In genomic region chr9:121837113-121838010, GRCh38 we compare ENCODE assay signal across 15 cellular contexts.
DNase-seq lines count a peak whose midpoint lies in the region; ATAC-seq and TF ChIP-seq lines count a peak whose summit lies in the region.
"Had no signal": no experiment of that assay in that cellular context is flagged by ENCODE, and none has a peak within 500 bp of the region (broad histone marks: within the 10 kb centered on the region; RNA-seq: fewer than 3 reads in every experiment).

No MANE protein-coding gene starts in this region.

- POLR2A ChIA-PET in activated CD4-positive, alpha-beta memory T cell treated with anti-CD3 and anti-CD28 coated beads for 36 hours (lab: Charles Lee): no interaction called here
- POLR2A ChIA-PET in activated CD4-positive, alpha-beta memory T cell treated with anti-CD3 and anti-CD28 coated beads, Interleukin-2, amount 10 ng/mL, durations not matched to agents 7 days and 5 days (lab: Charles Lee): no interaction called here
- POLR2A ChIA-PET in MCF 10A (lab: Yijun Ruan, JAX): no interaction called here

- H3K27ac ChIP-seq in coronary artery (no peak overlapping the region), upper lobe of left lung (no peak overlapping the region), GM23338 (ENCODE audit: low read depth) (no peak overlapping the region)
- H3K27ac ChIP-seq: gastroesophageal sphincter, suprapubic skin had no signal

- no peak for TF ChIP-seq EP300 in upper lobe of left lung (IDR thresholded peaks at IDR 0.05)

- peaks cover 6% of the 10 kb centered on the region for H3K27me3 Mint-ChIP-seq in activated CD4-positive, alpha-beta memory T cell treated with anti-CD3 and anti-CD28 coated beads for 36 hours
- peaks cover 2% of the 10 kb centered on the region for H3K27me3 Mint-ChIP-seq in activated CD4-positive, alpha-beta memory T cell treated with anti-CD3 and anti-CD28 coated beads, Interleukin-2, amount 10 ng/mL, durations not matched to agents 7 days and 5 days
- H3K27me3 Mint-ChIP-seq in activated CD4-positive, alpha-beta T cell treated with anti-CD3 and anti-CD28 coated beads, Interleukin-2, amount 10 ng/mL, durations not matched to agents 24 days and 14 days: no peaks in the 10 kb centered on the region
- H3K27me3 Mint-ChIP-seq in GM23338 (ENCODE audit: insufficient read depth, low read depth, poor library complexity) (peaks cover 3% of the 10 kb centered on the region), MCF 10A (ENCODE audit: insufficient read depth, unreplicated experiment) (no peaks in the 10 kb centered on the region)

- no peaks in the 10 kb centered on the region for H3K36me3 ChIP-seq in upper lobe of left lung
- H3K36me3 ChIP-seq in GM23338 (ENCODE audit: insufficient read depth): no peaks in the 10 kb centered on the region
- H3K36me3 ChIP-seq: suprapubic skin had no signal

- no TSS peak for BruUV-seq in MCF 10A (replicated peaks; lab: Mats Ljungman, UMichigan)

- no peaks in the 10 kb centered on the region for H3K36me3 Mint-ChIP-seq in activated CD4-positive, alpha-beta memory T cell treated with anti-CD3 and anti-CD28 coated beads for 36 hours
- H3K36me3 Mint-ChIP-seq in activated CD4-positive, alpha-beta memory T cell treated with anti-CD3 and anti-CD28 coated beads, Interleukin-2, amount 10 ng/mL, durations not matched to agents 7 days and 5 days (ENCODE audit: low read depth): no peaks in the 10 kb centered on the region
- H3K36me3 Mint-ChIP-seq in activated CD4-positive, alpha-beta T cell treated with anti-CD3 and anti-CD28 coated beads, Interleukin-2, amount 10 ng/mL, durations not matched to agents 24 days and 14 days (ENCODE audit: low read depth): no peaks in the 10 kb centered on the region
- H3K36me3 Mint-ChIP-seq in GM23338 (ENCODE audit: low read depth): no peaks in the 10 kb centered on the region
- no peaks in the 10 kb centered on the region for H3K36me3 Mint-ChIP-seq in MCF 10A (ENCODE audit: insufficient read depth, unreplicated experiment)
- H3K36me3 Mint-ChIP-seq: CD8-positive, alpha-beta T cell had no signal

- H3K27me3 ChIP-seq in upper lobe of left lung (no peaks in the 10 kb centered on the region), GM23338 (ENCODE audit: insufficient read depth) (no peaks in the 10 kb centered on the region)
- H3K27me3 ChIP-seq: gastroesophageal sphincter, suprapubic skin had no signal

- H3K4me1 Mint-ChIP-seq in activated CD4-positive, alpha-beta memory T cell treated with anti-CD3 and anti-CD28 coated beads for 36 hours (ENCODE audit: low read depth): peaks cover 11% of the 10 kb centered on the region
- H3K4me1 Mint-ChIP-seq in activated CD4-positive, alpha-beta memory T cell treated with anti-CD3 and anti-CD28 coated beads, Interleukin-2, amount 10 ng/mL, durations not matched to agents 7 days and 5 days: no peaks in the 10 kb centered on the region
- H3K4me1 Mint-ChIP-seq in activated CD4-positive, alpha-beta T cell treated with anti-CD3 and anti-CD28 coated beads, Interleukin-2, amount 10 ng/mL, durations not matched to agents 24 days and 14 days: no peaks in the 10 kb centered on the region
- H3K4me1 Mint-ChIP-seq in GM23338 (no peaks in the 10 kb centered on the region), MCF 10A (ENCODE audit: insufficient read depth, unreplicated experiment) (no peaks in the 10 kb centered on the region)

- CTCF ChIA-PET in activated CD4-positive, alpha-beta memory T cell treated with anti-CD3 and anti-CD28 coated beads for 36 hours (lab: Charles Lee): no interaction called here
- CTCF ChIA-PET in activated CD4-positive, alpha-beta memory T cell treated with anti-CD3 and anti-CD28 coated beads, Interleukin-2, amount 10 ng/mL, durations not matched to agents 7 days and 5 days (lab: Charles Lee): no interaction called here
- CTCF ChIA-PET in MCF 10A (lab: Yijun Ruan, JAX): interaction anchor here (0.5 to 0.7 kb wide), 2 partner anchors 8 to 94 kb away, joined by 3 to 4 read pairs; no protein-coding TSS in a partner anchor

- TF ChIP-seq CTCF in coronary artery (IDR thresholded peaks at IDR 0.05) (no peak), upper lobe of left lung (IDR thresholded peaks at IDR 0.05) (no peak), GM23338 (conservative IDR thresholded peaks at IDR 0.05; ENCODE audit: low read depth in 2 of 2) (no peak), MCF 10A (IDR thresholded peaks at IDR 0.05; ENCODE audit: unreplicated experiment) (no peak)

- H3K4me3 ChIP-seq in coronary artery (no peak overlapping the region), upper lobe of left lung (no peak overlapping the region), GM23338 (no peak overlapping the region)
- H3K4me3 ChIP-seq: gastroesophageal sphincter, smooth muscle cell, suprapubic skin had no signal

- H3K4me3 Mint-ChIP-seq in activated CD4-positive, alpha-beta memory T cell treated with anti-CD3 and anti-CD28 coated beads for 36 hours: no peak overlapping the region
- H3K4me3 Mint-ChIP-seq in activated CD4-positive, alpha-beta memory T cell treated with anti-CD3 and anti-CD28 coated beads, Interleukin-2, amount 10 ng/mL, durations not matched to agents 7 days and 5 days: no peak overlapping the region
- no peak overlapping the region for H3K4me3 Mint-ChIP-seq in activated CD4-positive, alpha-beta T cell treated with anti-CD3 and anti-CD28 coated beads, Interleukin-2, amount 10 ng/mL, durations not matched to agents 24 days and 14 days
- H3K4me3 Mint-ChIP-seq in GM23338: no peak overlapping the region
- H3K4me3 Mint-ChIP-seq in MCF 10A (ENCODE audit: unreplicated experiment): no peak overlapping the region
- H3K4me3 Mint-ChIP-seq: activated CD8-positive, alpha-beta T cell treated with anti-CD3 and anti-CD28 coated beads, Interleukin-2, amount 10 ng/mL, durations not matched to agents 7 days and 5 days; CD8-positive, alpha-beta T cell had no signal

- no peaks in the 10 kb centered on the region for H3F3A ChIP-seq in GM23338 (replicated peaks; ENCODE audit: low read depth)

- 78 to 81% methylated on average over 9 of the region's 9 CpGs for WGBS in upper lobe of left lung, 2 donors

- H3K4me1 ChIP-seq in upper lobe of left lung: no peaks in the 10 kb centered on the region
- H3K4me1 ChIP-seq in GM23338 (ENCODE audit: insufficient read depth): peaks cover 9% of the 10 kb centered on the region; the same call in 1 of the 2 replicates
- H3K4me1 ChIP-seq: suprapubic skin had no signal

- no peaks in the 10 kb centered on the region for H3K9me3 Mint-ChIP-seq in activated CD4-positive, alpha-beta memory T cell treated with anti-CD3 and anti-CD28 coated beads for 36 hours
- no peaks in the 10 kb centered on the region for H3K9me3 Mint-ChIP-seq in activated CD4-positive, alpha-beta memory T cell treated with anti-CD3 and anti-CD28 coated beads, Interleukin-2, amount 10 ng/mL, durations not matched to agents 7 days and 5 days
- H3K9me3 Mint-ChIP-seq in activated CD4-positive, alpha-beta T cell treated with anti-CD3 and anti-CD28 coated beads, Interleukin-2, amount 10 ng/mL, durations not matched to agents 24 days and 14 days: no peaks in the 10 kb centered on the region
- no peaks in the 10 kb centered on the region for H3K9me3 Mint-ChIP-seq in GM23338
- no peaks in the 10 kb centered on the region for H3K9me3 Mint-ChIP-seq in MCF 10A (ENCODE audit: unreplicated experiment)
- H3K9me3 Mint-ChIP-seq: CD8-positive, alpha-beta T cell had no signal

- no peak for TF ChIP-seq POLR2A in upper lobe of left lung (IDR thresholded peaks at IDR 0.05)

- H2AFZ ChIP-seq in GM23338: no peak overlapping the region

- H3K4me2 ChIP-seq in GM23338: no peak overlapping the region
- H3K4me2 ChIP-seq: smooth muscle cell had no signal

- intact Hi-C loops in activated CD4-positive, alpha-beta memory T cell treated with anti-CD3 and anti-CD28 coated beads for 36 hours (cut with micrococcal nuclease): no loop called here
- intact Hi-C loops in activated CD4-positive, alpha-beta T cell treated with anti-CD3 and anti-CD28 coated beads, Interleukin-2, amount 10 ng/mL, durations not matched to agents 24 days and 14 days (cut with micrococcal nuclease): no loop called here
- intact Hi-C loops in MCF 10A (cut with micrococcal nuclease): no loop called here

- no peaks in the 10 kb centered on the region for H3K9me2 ChIP-seq in GM23338 (ENCODE audit: insufficient read depth)

- H4K20me1 ChIP-seq in GM23338 (replicated peaks; ENCODE audit: insufficient read depth): no peaks in the 10 kb centered on the region

- no peaks in the 10 kb centered on the region for H3K9me3 ChIP-seq in upper lobe of left lung
- H3K9me3 ChIP-seq: gastroesophageal sphincter, suprapubic skin had no signal

- no peaks in the 10 kb centered on the region for H3K79me2 ChIP-seq in GM23338 (replicated peaks; ENCODE audit: insufficient read depth)

- no peak for ATAC-seq in upper lobe of left lung (ENCODE audit: low FRiP score in 2 of 2)
- ATAC-seq in GM23338: no peak
- ATAC-seq: activated CD8-positive, alpha-beta T cell treated with anti-CD3 and anti-CD28 coated beads, Interleukin-2, amount 10 ng/mL, durations not matched to agents 7 days and 5 days; CD8-positive, alpha-beta T cell; gastroesophageal sphincter had no signal

- DNase-seq in activated CD4-positive, alpha-beta memory T cell treated with anti-CD3 and anti-CD28 coated beads for 36 hours: peak; percentile 4
- no peak for DNase-seq in activated CD4-positive, alpha-beta memory T cell treated with anti-CD3 and anti-CD28 coated beads, Interleukin-2, amount 10 ng/mL, durations not matched to agents 7 days and 5 days
- DNase-seq in coronary artery (ENCODE audit: low spot score): peak; percentile 52
- peak; percentile 44 for DNase-seq in islet precursor cell
- DNase-seq in upper lobe of left lung: peak; percentile 7 to 12
- DNase-seq in activated CD4-positive, alpha-beta T cell treated with anti-CD3 and anti-CD28 coated beads, Interleukin-2, amount 10 ng/mL, durations not matched to agents 24 days and 14 days: no peak
- no peak for DNase-seq in GM23338 (ENCODE audit: low spot score)
- no peak for DNase-seq in MCF 10A (ENCODE audit: unreplicated experiment)
- DNase-seq: activated CD8-positive, alpha-beta T cell treated with anti-CD3 and anti-CD28 coated beads, Interleukin-2, amount 10 ng/mL, durations not matched to agents 7 days and 5 days; activated naive CD4-positive, alpha-beta T cell treated with anti-CD3 and anti-CD28 coated beads, Interleukin-2, amount 50 U/mL, for 16 hours; CD8-positive, alpha-beta T cell; NCI-H1092 had no signal

- H3K27ac Mint-ChIP-seq in activated CD4-positive, alpha-beta memory T cell treated with anti-CD3 and anti-CD28 coated beads for 36 hours: no peak overlapping the region
- H3K27ac Mint-ChIP-seq in activated CD4-positive, alpha-beta memory T cell treated with anti-CD3 and anti-CD28 coated beads, Interleukin-2, amount 10 ng/mL, durations not matched to agents 7 days and 5 days: no peak overlapping the region
- no peak overlapping the region for H3K27ac Mint-ChIP-seq in activated CD4-positive, alpha-beta T cell treated with anti-CD3 and anti-CD28 coated beads, Interleukin-2, amount 10 ng/mL, durations not matched to agents 24 days and 14 days
- H3K27ac Mint-ChIP-seq in GM23338 (no peak overlapping the region), MCF 10A (ENCODE audit: low read depth, unreplicated experiment) (no peak overlapping the region)
- H3K27ac Mint-ChIP-seq: activated CD8-positive, alpha-beta T cell treated with anti-CD3 and anti-CD28 coated beads, Interleukin-2, amount 10 ng/mL, durations not matched to agents 7 days and 5 days; CD8-positive, alpha-beta T cell had no signal

Comparison
In these comparisons a context has a peak if more than half of its experiments do, and no peak if none do; other contexts are left out.
1. DNase-seq: peak in activated CD4-positive, alpha-beta memory T cell treated with anti-CD3 and anti-CD28 coated beads for 36 hours (single experiment), coronary artery (single experiment), islet precursor cell (single experiment) and upper lobe of left lung (2 of 2); none in activated CD4-positive, alpha-beta memory T cell treated with anti-CD3 and anti-CD28 coated beads, Interleukin-2, amount 10 ng/mL, durations not matched to agents 7 days and 5 days (single experiment), activated CD4-positive, alpha-beta T cell treated with anti-CD3 and anti-CD28 coated beads, Interleukin-2, amount 10 ng/mL, durations not matched to agents 24 days and 14 days (single experiment), GM23338 (single experiment) and MCF 10A (single experiment).